1 cellular context compared by ENCODE assay signal in genomic region chr17:56926704-56927103, GRCh38.
TF ChIP-seq lines count a peak whose summit lies in the region.

No MANE protein-coding gene starts in this region.

TF ChIP-seq in H1, 55 proteins besides CTCF, POLR2A, EP300 and RAD21:
- no peak for TF ChIP-seq HDAC6 (IDR thresholded peaks at IDR 0.05; ENCODE audit: low read depth, low read length)
- TF ChIP-seq GTF2F1 (IDR thresholded peaks at IDR 0.05; ENCODE audit: borderline replicate concordance, low read depth, low read length), result no peak
- TF ChIP-seq YY1 (IDR thresholded peaks at IDR 0.05; ENCODE audit: low read depth, low read length), result no peak
- no peak for TF ChIP-seq SIX5 (IDR thresholded peaks at IDR 0.05; ENCODE audit: low read depth, low read length)
